ENCODE assay signal across 8 cellular contexts in genomic region chr7:1027285-1028043, GRCh38. TPM values are rescaled to one million over a fixed set of nuclear protein-coding genes. Genes with fewer than 3 reads are reported as not detected.
A peak's percentile ranks its signal among the peaks of the same experiment; 100 is the strongest.
DNase-seq lines count a peak whose midpoint lies in the region; ATAC-seq and TF ChIP-seq lines count a peak whose summit lies in the region.

No MANE protein-coding gene starts in this region.

- H3K9me3 ChIP-seq in SJSA1 (replicated peaks): no peaks in the 10 kb centered on the region

- H3K36me3 Mint-ChIP-seq in natural killer cell treated with Interleukin-12 subunit alpha and Interleukin-12 subunit beta and Interleukin-15 and Interleukin-18, amount 100 ng/mL, for 72 hours: no peaks in the 10 kb centered on the region

- peak overlapping the region; percentile 55 for H3K4me3 Mint-ChIP-seq in natural killer cell treated with Interleukin-12 subunit alpha and Interleukin-12 subunit beta and Interleukin-15 and Interleukin-18, amount 100 ng/mL, for 72 hours

- no peaks in the 10 kb centered on the region for H3K27me3 ChIP-seq in SJSA1 (replicated peaks)

- TF ChIP-seq CTCF in GM12875 (IDR thresholded peaks at IDR 0.05; ENCODE audit: borderline replicate concordance, insufficient read depth, low read depth, low read length): no peak

- TF ChIP-seq POLR2A in erythroblast (IDR thresholded peaks at IDR 0.05; ENCODE audit: low read length): no peak

- H3K36me3 ChIP-seq in SJSA1: peaks cover 27% of the 10 kb centered on the region

- peak overlapping the region; percentile 20 for H3K27ac ChIP-seq in SJSA1

- ATAC-seq in HG02678 (IDR thresholded peaks at IDR 0.05; ENCODE audit: unreplicated experiment): peak; percentile 0
- ATAC-seq in natural killer cell treated with Interleukin-12 subunit alpha and Interleukin-12 subunit beta and Interleukin-15 and Interleukin-18, amount 100 ng/mL, for 72 hours: peak; percentile 1 to 2

- H3K4me3 ChIP-seq in GM12875 (ENCODE audit: low read depth, low read length): peak overlapping the region; percentile 75
- peak overlapping the region; percentile 94 for H3K4me3 ChIP-seq in SJSA1

- no peaks in the 10 kb centered on the region for H3K9me3 Mint-ChIP-seq in natural killer cell treated with Interleukin-12 subunit alpha and Interleukin-12 subunit beta and Interleukin-15 and Interleukin-18, amount 100 ng/mL, for 72 hours

- DNase-seq in SJSA1 (ENCODE audit: low read depth in 1 of 2, low spot score in 2 of 2): peak in 1 of 2 experiments; percentile 6
- DNase-seq in erythroblast (lab: John Stamatoyannopoulos, UW): peak; percentile 44 to 58
- no peak for DNase-seq in natural killer cell treated with Interleukin-12 subunit alpha and Interleukin-12 subunit beta and Interleukin-15 and Interleukin-18, amount 100 ng/mL, for 72 hours (ENCODE audit: low spot score)
- no peak for DNase-seq in COLO829 (ENCODE audit: low spot score)
- DNase-seq in HPDE6-E6E7 (ENCODE audit: extremely low spot score): no peak
- DNase-seq in NCI-H446 (lab: John Stamatoyannopoulos, UW): no peak

- no peak overlapping the region for H3K27ac Mint-ChIP-seq in natural killer cell treated with Interleukin-12 subunit alpha and Interleukin-12 subunit beta and Interleukin-15 and Interleukin-18, amount 100 ng/mL, for 72 hours

- peaks cover 6 to 24% of the 10 kb centered on the region in 2 donors for H3K4me1 Mint-ChIP-seq in natural killer cell treated with Interleukin-12 subunit alpha and Interleukin-12 subunit beta and Interleukin-15 and Interleukin-18, amount 100 ng/mL, for 72 hours (ENCODE audit: low read depth in 2 of 2)

- H3K4me1 ChIP-seq in SJSA1 (replicated peaks): peaks cover 20% of the 10 kb centered on the region

- H3K27me3 Mint-ChIP-seq in natural killer cell treated with Interleukin-12 subunit alpha and Interleukin-12 subunit beta and Interleukin-15 and Interleukin-18, amount 100 ng/mL, for 72 hours: no peaks in the 10 kb centered on the region

RNA-seq across cellular contexts. Expression of gene GPR146, which starts 16.9 kb away (rescaled TPM):
- 0.08 and 0.72 TPM in 2 replicates for total RNA-seq in SJSA1 (2014; rRNA removed; shearing (Covaris generic))
- 1 to 10 TPM in 1 of 2 donors, under 1 TPM in 1; 0.89 to 8.1 TPM for total RNA-seq in natural killer cell treated with Interleukin-12 subunit alpha and Interleukin-12 subunit beta and Interleukin-15 and Interleukin-18, amount 100 ng/mL, for 72 hours

RNA-seq across cellular contexts. Expression of gene CYP2W1, which starts 44.5 kb away (rescaled TPM):
- not detected in 2 replicates for total RNA-seq in SJSA1 (2014; rRNA removed; shearing (Covaris generic))
- total RNA-seq in natural killer cell treated with Interleukin-12 subunit alpha and Interleukin-12 subunit beta and Interleukin-15 and Interleukin-18, amount 100 ng/mL, for 72 hours: not detected

RNA-seq across cellular contexts. Expression of gene COX19, which starts 52.1 kb away (rescaled TPM):
- total RNA-seq in SJSA1 (2014; rRNA removed; shearing (Covaris generic)): 8.4 and 9.6 TPM in 2 replicates
- total RNA-seq in natural killer cell treated with Interleukin-12 subunit alpha and Interleukin-12 subunit beta and Interleukin-15 and Interleukin-18, amount 100 ng/mL, for 72 hours: 10 to 100 TPM; 17.2 to 19.9 TPM

Comparison
In these comparisons a context has a peak if more than half of its experiments do, and no peak if none do; other contexts are left out.
1. DNase-seq: peak in erythroblast (2 of 2); none in natural killer cell treated with Interleukin-12 subunit alpha and Interleukin-12 subunit beta and Interleukin-15 and Interleukin-18, amount 100 ng/mL, for 72 hours (single experiment), COLO829 (single experiment), HPDE6-E6E7 (single experiment) and NCI-H446 (0 of 2).